1 cellular context compared by ENCODE assay signal in the genomic region with DNA sequence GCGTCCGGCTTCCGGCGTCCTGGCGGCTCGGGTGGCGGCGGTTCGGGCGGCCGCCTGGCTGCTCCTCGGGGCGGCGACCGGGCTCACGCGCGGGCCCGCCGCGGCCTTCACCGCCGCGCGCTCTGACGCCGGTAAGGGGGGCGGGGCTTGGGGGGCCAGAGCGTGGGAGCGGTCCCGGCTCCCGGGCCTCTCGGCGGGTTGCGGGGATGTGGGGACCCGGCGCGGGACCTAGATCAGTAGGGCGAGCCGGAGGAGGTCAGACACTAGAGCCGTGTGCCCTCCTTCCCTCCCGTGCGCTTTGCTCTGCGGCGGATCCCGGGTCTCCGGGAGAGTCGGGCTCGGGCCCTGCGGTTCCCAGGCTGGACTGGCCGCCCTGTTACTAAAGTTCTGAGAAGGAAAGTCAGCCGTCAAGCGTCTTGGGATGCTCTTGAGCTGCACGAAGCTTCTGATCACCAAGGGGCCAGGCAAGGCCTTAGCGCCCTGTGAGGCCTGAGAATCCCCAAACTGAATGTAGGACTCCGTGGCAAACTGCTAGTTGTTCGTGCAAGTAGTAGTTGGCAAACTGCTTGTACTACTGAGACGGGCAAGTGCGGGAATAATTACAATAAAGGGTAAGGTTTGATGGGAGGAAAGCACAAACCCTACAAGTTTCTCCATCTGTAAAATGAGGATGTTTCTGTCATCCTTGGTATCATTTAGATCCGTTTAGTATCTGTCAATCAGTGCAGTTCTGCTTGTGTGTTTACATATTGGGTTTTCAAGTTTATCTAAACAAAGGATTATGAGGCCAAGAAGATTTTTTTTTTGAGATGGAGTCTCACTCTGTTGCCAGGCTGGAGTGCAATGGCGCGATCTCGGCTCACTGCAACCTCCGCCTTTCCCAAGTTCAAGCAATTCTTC.
A peak's percentile ranks its signal among the peaks of the same experiment; 100 is the strongest.
TF ChIP-seq lines count a peak whose summit lies in the region.

No MANE protein-coding gene starts in this region.

TF ChIP-seq in K562, 482 proteins besides CTCF, POLR2A, EP300 and RAD21 (continued from another document and continues in another):
- TF ChIP-seq, protein P1, sequence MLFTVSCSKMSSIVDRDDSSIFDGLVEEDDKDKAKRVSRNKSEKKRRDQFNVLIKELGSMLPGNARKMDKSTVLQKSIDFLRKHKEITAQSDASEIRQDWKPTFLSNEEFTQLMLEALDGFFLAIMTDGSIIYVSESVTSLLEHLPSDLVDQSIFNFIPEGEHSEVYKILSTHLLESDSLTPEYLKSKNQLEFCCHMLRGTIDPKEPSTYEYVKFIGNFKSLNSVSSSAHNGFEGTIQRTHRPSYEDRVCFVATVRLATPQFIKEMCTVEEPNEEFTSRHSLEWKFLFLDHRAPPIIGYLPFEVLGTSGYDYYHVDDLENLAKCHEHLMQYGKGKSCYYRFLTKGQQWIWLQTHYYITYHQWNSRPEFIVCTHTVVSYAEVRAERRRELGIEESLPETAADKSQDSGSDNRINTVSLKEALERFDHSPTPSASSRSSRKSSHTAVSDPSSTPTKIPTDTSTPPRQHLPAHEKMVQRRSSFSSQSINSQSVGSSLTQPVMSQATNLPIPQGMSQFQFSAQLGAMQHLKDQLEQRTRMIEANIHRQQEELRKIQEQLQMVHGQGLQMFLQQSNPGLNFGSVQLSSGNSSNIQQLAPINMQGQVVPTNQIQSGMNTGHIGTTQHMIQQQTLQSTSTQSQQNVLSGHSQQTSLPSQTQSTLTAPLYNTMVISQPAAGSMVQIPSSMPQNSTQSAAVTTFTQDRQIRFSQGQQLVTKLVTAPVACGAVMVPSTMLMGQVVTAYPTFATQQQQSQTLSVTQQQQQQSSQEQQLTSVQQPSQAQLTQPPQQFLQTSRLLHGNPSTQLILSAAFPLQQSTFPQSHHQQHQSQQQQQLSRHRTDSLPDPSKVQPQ (CRISPR knock-in tag; IDR thresholded peaks at IDR 0.05; ENCODE audit: borderline replicate concordance) = no peak
- TF ChIP-seq ZNF280B (CRISPR knock-in tag; IDR thresholded peaks at IDR 0.05) (no peak), GTF2E2 (tag; IDR thresholded peaks at IDR 0.05) (peak; percentile 59; the same call in 1 of the 2 replicates), KAT7 (CRISPR knock-in tag; IDR thresholded peaks at IDR 0.05; ENCODE audit: borderline replicate concordance) (peak; percentile 91; the same call in 1 of the 2 replicates), TCFL5 (CRISPR knock-in tag; conservative IDR thresholded peaks at IDR 0.05) (no peak), NBN (IDR thresholded peaks at IDR 0.05; ENCODE audit: low read depth) (no peak), ZNF311 (CRISPR knock-in tag; IDR thresholded peaks at IDR 0.05) (no peak), ZNF431 (CRISPR knock-in tag; IDR thresholded peaks at IDR 0.05) (0 out of 2 replicates have a peak, but pooled peaks have one; percentile 30), ZKSCAN8 (CRISPR knock-in tag; IDR thresholded peaks at IDR 0.05) (no peak), NFIX (CRISPR knock-in tag; IDR thresholded peaks at IDR 0.05; ENCODE audit: low read depth) (no peak), ZNF766 (CRISPR knock-in tag; conservative IDR thresholded peaks at IDR 0.05) (0 out of 2 replicates have a peak, but pooled peaks have one; percentile 7), SMAD3 (CRISPR knock-in tag; conservative IDR thresholded peaks at IDR 0.05) (no peak), ATF1 (CRISPR knock-in tag; IDR thresholded peaks at IDR 0.05) (no peak), ATF1 (tag; IDR thresholded peaks at IDR 0.05) (no peak), ARID1B (IDR thresholded peaks at IDR 0.05) (no peak), PTRF (tag; IDR thresholded peaks at IDR 0.05) (no peak), ETV5 (CRISPR knock-in tag; IDR thresholded peaks at IDR 0.05; ENCODE audit: low read depth) (no peak)
- TF ChIP-seq, protein P2, sequence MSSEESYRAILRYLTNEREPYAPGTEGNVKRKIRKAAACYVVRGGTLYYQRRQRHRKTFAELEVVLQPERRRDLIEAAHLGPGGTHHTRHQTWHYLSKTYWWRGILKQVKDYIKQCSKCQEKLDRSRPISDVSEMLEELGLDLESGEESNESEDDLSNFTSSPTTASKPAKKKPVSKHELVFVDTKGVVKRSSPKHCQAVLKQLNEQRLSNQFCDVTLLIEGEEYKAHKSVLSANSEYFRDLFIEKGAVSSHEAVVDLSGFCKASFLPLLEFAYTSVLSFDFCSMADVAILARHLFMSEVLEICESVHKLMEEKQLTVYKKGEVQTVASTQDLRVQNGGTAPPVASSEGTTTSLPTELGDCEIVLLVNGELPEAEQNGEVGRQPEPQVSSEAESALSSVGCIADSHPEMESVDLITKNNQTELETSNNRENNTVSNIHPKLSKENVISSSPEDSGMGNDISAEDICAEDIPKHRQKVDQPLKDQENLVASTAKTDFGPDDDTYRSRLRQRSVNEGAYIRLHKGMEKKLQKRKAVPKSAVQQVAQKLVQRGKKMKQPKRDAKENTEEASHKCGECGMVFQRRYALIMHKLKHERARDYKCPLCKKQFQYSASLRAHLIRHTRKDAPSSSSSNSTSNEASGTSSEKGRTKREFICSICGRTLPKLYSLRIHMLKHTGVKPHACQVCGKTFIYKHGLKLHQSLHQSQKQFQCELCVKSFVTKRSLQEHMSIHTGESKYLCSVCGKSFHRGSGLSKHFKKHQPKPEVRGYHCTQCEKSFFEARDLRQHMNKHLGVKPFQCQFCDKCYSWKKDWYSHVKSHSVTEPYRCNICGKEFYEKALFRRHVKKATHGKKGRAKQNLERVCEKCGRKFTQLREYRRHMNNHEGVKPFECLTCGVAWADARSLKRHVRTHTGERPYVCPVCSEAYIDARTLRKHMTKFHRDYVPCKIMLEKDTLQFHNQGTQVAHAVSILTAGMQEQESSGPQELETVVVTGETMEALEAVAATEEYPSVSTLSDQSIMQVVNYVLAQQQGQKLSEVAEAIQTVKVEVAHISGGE (CRISPR knock-in tag; IDR thresholded peaks at IDR 0.05) = peak in 1 of 3 experiments; percentile 69; a peak in 1 of 6 replicates
- TF ChIP-seq, protein P3, sequence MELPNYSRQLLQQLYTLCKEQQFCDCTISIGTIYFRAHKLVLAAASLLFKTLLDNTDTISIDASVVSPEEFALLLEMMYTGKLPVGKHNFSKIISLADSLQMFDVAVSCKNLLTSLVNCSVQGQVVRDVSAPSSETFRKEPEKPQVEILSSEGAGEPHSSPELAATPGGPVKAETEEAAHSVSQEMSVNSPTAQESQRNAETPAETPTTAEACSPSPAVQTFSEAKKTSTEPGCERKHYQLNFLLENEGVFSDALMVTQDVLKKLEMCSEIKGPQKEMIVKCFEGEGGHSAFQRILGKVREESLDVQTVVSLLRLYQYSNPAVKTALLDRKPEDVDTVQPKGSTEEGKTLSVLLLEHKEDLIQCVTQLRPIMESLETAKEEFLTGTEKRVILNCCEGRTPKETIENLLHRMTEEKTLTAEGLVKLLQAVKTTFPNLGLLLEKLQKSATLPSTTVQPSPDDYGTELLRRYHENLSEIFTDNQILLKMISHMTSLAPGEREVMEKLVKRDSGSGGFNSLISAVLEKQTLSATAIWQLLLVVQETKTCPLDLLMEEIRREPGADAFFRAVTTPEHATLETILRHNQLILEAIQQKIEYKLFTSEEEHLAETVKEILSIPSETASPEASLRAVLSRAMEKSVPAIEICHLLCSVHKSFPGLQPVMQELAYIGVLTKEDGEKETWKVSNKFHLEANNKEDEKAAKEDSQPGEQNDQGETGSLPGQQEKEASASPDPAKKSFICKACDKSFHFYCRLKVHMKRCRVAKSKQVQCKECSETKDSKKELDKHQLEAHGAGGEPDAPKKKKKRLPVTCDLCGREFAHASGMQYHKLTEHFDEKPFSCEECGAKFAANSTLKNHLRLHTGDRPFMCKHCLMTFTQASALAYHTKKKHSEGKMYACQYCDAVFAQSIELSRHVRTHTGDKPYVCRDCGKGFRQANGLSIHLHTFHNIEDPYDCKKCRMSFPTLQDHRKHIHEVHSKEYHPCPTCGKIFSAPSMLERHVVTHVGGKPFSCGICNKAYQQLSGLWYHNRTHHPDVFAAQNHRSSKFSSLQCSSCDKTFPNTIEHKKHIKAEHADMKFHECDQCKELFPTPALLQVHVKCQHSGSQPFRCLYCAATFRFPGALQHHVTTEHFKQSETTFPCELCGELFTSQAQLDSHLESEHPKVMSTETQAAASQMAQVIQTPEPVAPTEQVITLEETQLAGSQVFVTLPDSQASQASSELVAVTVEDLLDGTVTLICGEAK (IDR thresholded peaks at IDR 0.05) = 0 out of 2 replicates have a peak, but pooled peaks have one; percentile 23
- TF ChIP-seq, protein P3 (CRISPR knock-in tag; IDR thresholded peaks at IDR 0.05) = no peak
- TF ChIP-seq, protein P4, sequence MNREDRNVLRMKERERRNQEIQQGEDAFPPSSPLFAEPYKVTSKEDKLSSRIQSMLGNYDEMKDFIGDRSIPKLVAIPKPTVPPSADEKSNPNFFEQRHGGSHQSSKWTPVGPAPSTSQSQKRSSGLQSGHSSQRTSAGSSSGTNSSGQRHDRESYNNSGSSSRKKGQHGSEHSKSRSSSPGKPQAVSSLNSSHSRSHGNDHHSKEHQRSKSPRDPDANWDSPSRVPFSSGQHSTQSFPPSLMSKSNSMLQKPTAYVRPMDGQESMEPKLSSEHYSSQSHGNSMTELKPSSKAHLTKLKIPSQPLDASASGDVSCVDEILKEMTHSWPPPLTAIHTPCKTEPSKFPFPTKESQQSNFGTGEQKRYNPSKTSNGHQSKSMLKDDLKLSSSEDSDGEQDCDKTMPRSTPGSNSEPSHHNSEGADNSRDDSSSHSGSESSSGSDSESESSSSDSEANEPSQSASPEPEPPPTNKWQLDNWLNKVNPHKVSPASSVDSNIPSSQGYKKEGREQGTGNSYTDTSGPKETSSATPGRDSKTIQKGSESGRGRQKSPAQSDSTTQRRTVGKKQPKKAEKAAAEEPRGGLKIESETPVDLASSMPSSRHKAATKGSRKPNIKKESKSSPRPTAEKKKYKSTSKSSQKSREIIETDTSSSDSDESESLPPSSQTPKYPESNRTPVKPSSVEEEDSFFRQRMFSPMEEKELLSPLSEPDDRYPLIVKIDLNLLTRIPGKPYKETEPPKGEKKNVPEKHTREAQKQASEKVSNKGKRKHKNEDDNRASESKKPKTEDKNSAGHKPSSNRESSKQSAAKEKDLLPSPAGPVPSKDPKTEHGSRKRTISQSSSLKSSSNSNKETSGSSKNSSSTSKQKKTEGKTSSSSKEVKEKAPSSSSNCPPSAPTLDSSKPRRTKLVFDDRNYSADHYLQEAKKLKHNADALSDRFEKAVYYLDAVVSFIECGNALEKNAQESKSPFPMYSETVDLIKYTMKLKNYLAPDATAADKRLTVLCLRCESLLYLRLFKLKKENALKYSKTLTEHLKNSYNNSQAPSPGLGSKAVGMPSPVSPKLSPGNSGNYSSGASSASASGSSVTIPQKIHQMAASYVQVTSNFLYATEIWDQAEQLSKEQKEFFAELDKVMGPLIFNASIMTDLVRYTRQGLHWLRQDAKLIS (CRISPR knock-in tag; IDR thresholded peaks at IDR 0.05) = 0 out of 2 replicates have a peak, but pooled peaks have one; percentile 35
- TF ChIP-seq, protein P5, sequence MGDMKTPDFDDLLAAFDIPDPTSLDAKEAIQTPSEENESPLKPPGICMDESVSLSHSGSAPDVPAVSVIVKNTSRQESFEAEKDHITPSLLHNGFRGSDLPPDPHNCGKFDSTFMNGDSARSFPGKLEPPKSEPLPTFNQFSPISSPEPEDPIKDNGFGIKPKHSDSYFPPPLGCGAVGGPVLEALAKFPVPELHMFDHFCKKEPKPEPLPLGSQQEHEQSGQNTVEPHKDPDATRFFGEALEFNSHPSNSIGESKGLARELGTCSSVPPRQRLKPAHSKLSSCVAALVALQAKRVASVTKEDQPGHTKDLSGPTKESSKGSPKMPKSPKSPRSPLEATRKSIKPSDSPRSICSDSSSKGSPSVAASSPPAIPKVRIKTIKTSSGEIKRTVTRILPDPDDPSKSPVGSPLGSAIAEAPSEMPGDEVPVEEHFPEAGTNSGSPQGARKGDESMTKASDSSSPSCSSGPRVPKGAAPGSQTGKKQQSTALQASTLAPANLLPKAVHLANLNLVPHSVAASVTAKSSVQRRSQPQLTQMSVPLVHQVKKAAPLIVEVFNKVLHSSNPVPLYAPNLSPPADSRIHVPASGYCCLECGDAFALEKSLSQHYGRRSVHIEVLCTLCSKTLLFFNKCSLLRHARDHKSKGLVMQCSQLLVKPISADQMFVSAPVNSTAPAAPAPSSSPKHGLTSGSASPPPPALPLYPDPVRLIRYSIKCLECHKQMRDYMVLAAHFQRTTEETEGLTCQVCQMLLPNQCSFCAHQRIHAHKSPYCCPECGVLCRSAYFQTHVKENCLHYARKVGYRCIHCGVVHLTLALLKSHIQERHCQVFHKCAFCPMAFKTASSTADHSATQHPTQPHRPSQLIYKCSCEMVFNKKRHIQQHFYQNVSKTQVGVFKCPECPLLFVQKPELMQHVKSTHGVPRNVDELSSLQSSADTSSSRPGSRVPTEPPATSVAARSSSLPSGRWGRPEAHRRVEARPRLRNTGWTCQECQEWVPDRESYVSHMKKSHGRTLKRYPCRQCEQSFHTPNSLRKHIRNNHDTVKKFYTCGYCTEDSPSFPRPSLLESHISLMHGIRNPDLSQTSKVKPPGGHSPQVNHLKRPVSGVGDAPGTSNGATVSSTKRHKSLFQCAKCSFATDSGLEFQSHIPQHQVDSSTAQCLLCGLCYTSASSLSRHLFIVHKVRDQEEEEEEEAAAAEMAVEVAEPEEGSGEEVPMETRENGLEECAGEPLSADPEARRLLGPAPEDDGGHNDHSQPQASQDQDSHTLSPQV (IDR thresholded peaks at IDR 0.05) = peak; percentile 44; the same call in 1 of the 2 replicates
